10 cellular contexts compared by ENCODE assay signal in the genomic region with DNA sequence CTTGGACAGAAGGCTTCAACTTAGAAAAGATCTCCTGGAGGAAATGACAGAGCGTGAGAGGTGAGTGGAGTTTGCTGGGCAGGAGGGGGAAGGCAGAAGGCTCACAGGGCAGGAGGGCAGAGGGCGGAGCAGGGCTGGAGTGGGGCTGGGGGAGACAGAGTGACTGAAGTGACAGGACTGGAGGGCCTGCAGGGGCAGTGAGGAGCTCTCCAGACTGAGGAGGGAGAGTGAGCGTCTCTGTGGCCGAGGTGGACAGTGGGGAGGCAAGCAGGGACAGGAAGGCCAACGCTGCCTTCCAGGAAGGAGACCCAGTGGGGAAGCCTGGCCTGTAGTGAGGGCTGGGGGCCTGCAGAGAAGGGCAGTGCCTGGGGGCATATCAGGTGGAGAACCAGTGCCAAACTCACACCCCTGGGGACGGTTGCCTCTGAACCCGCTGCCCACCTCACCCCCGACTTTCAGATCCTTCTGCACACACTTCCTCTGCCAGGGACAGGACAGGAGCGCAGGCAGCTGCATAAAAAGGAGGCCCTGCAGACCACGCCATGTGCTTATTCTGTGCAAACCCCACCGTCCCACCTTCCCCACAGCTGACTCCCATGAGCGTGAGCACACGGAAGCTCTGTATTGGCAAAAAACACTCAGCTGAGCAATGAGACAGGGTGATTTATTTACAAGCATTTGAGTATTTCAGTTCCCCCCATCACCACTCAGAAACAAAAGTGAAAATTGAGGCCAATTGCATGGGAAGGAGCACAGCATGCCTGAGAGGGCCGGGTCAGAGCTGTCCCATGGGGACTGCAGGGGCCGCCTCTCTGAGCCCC.
A peak's percentile ranks its signal among the peaks of the same experiment; 100 is the strongest.
DNase-seq lines count a peak whose midpoint lies in the region; ATAC-seq and TF ChIP-seq lines count a peak whose summit lies in the region.
"Had no signal": no experiment of that assay in that cellular context is flagged by ENCODE, and none has a peak within 500 bp of the region (broad histone marks: within the 10 kb centered on the region; RNA-seq: fewer than 3 reads in every experiment).

No MANE protein-coding gene starts in this region.

- H3K4me1 ChIP-seq in lower lobe of right lung (no peaks in the 10 kb centered on the region), mesendoderm (ENCODE audit: control insufficient read depth, low read depth, low read length) (no peaks in the 10 kb centered on the region)

- DNase-seq in GM10266 (ENCODE audit: extremely low spot score) (peak; percentile 65), hippocampal formation (lab: John Stamatoyannopoulos, UW) (no peak), dedifferentiated amniotic fluid mesenchymal stem cell (ENCODE audit: extremely low spot score) (no peak), lower lobe of right lung (no peak), mesendoderm (no peak)
- DNase-seq in activated naive CD8-positive, alpha-beta T cell treated with anti-CD3 and anti-CD28 coated beads, Interleukin-2, amount 10 ng/mL, durations not matched to agents 7 days and 5 days, result no peak
- DNase-seq: SHP77 had no signal

- ATAC-seq in GM19328 (IDR thresholded peaks at IDR 0.05; ENCODE audit: unreplicated experiment) (peak; percentile 83), HG02981 (IDR thresholded peaks at IDR 0.05; ENCODE audit: unreplicated experiment) (peak; percentile 92), lower lobe of right lung (no peak)
- peak; percentile 26 for ATAC-seq in activated naive CD8-positive, alpha-beta T cell treated with anti-CD3 and anti-CD28 coated beads, Interleukin-2, amount 10 ng/mL, durations not matched to agents 7 days and 5 days (ENCODE audit: low read depth)

- peaks cover 4% of the 10 kb centered on the region for H3K9me3 Mint-ChIP-seq in activated naive CD8-positive, alpha-beta T cell treated with anti-CD3 and anti-CD28 coated beads, Interleukin-2, amount 10 ng/mL, durations not matched to agents 7 days and 5 days

- H3K4me3 Mint-ChIP-seq in activated naive CD8-positive, alpha-beta T cell treated with anti-CD3 and anti-CD28 coated beads, Interleukin-2, amount 10 ng/mL, durations not matched to agents 7 days and 5 days, result no peak overlapping the region

- peak overlapping the region; percentile 63 for H3K27ac Mint-ChIP-seq in activated naive CD8-positive, alpha-beta T cell treated with anti-CD3 and anti-CD28 coated beads, Interleukin-2, amount 10 ng/mL, durations not matched to agents 7 days and 5 days

- H3K56ac ChIP-seq in mesendoderm (ENCODE audit: low read length), result no peak overlapping the region

- H3K4me2 ChIP-seq in mesendoderm (ENCODE audit: low read length), result no peak overlapping the region

- H3K79me1 ChIP-seq in mesendoderm (ENCODE audit: low read length), result no peaks in the 10 kb centered on the region

- TF ChIP-seq CTCF in GM10266 (IDR thresholded peaks at IDR 0.05; ENCODE audit: control insufficient read depth, insufficient read depth, low read depth, missing control alignments) (no peak), lower lobe of right lung (IDR thresholded peaks at IDR 0.05) (no peak)

- no peaks in the 10 kb centered on the region for H3K36me3 ChIP-seq in lower lobe of right lung
- H3K36me3 ChIP-seq in mesendoderm (ENCODE audit: control insufficient read depth, insufficient read depth, low read length), result no peaks in the 10 kb centered on the region
- H3K36me3 ChIP-seq: adrenal gland had no signal

- H4K5ac ChIP-seq in mesendoderm (ENCODE audit: low read length), result no peak overlapping the region

- no peak overlapping the region for H2BK15ac ChIP-seq in mesendoderm (replicated peaks; ENCODE audit: low read depth)

- POLR2A ChIA-PET in activated naive CD8-positive, alpha-beta T cell treated with anti-CD3 and anti-CD28 coated beads, Interleukin-2, amount 10 ng/mL, durations not matched to agents 7 days and 5 days (lab: Charles Lee), result no interaction called here

- no peak overlapping the region for H2BK5ac ChIP-seq in mesendoderm (ENCODE audit: low read length)

- no CpG with 5 or more reads among the region's 15 CpGs for WGBS in mesendoderm (ENCODE audit: extremely low coverage, insufficient coverage, low lambda C conversion rate)

- H3K4me1 Mint-ChIP-seq in activated naive CD8-positive, alpha-beta T cell treated with anti-CD3 and anti-CD28 coated beads, Interleukin-2, amount 10 ng/mL, durations not matched to agents 7 days and 5 days, result peaks cover 18% of the 10 kb centered on the region

- H3K36me3 Mint-ChIP-seq in activated naive CD8-positive, alpha-beta T cell treated with anti-CD3 and anti-CD28 coated beads, Interleukin-2, amount 10 ng/mL, durations not matched to agents 7 days and 5 days, result peaks cover 44% of the 10 kb centered on the region

- intact Hi-C loops in lower lobe of right lung (cut with DNase I), result no loop called here

- H3K9ac ChIP-seq in mesendoderm (ENCODE audit: low read length), result no peak overlapping the region

- H3K4me3 ChIP-seq in lower lobe of right lung, result no peak overlapping the region
- H3K4me3 ChIP-seq in mesendoderm (ENCODE audit: low read length), result no peak overlapping the region
- H3K4me3 ChIP-seq: adrenal gland had no signal

- H3K9me3 ChIP-seq in lower lobe of right lung, result no peaks in the 10 kb centered on the region
- H3K9me3 ChIP-seq: adrenal gland had no signal

- no peak overlapping the region for H2BK120ac ChIP-seq in mesendoderm (ENCODE audit: low read depth, low read length)

- no peaks in the 10 kb centered on the region for H3K27me3 Mint-ChIP-seq in activated naive CD8-positive, alpha-beta T cell treated with anti-CD3 and anti-CD28 coated beads, Interleukin-2, amount 10 ng/mL, durations not matched to agents 7 days and 5 days

- no peak overlapping the region for H3K4ac ChIP-seq in mesendoderm (ENCODE audit: low read depth, low read length)

- H3K27me3 ChIP-seq in lower lobe of right lung (ENCODE audit: low read depth), result no peaks in the 10 kb centered on the region
- no peaks in the 10 kb centered on the region for H3K27me3 ChIP-seq in mesendoderm (ENCODE audit: insufficient read depth, low read length, poor library complexity)
- H3K27me3 ChIP-seq: adrenal gland had no signal

- no peaks in the 10 kb centered on the region for H3K79me2 ChIP-seq in mesendoderm (ENCODE audit: control insufficient read depth, insufficient read depth, low read length)

- H2AK5ac ChIP-seq in mesendoderm (ENCODE audit: low read length), result no peak overlapping the region

- H3K23ac ChIP-seq in mesendoderm (ENCODE audit: low read length), result no peak overlapping the region

- H3K27ac ChIP-seq in lower lobe of right lung (no peak overlapping the region), mesendoderm (ENCODE audit: low read depth, low read length) (no peak overlapping the region)

- H3K18ac ChIP-seq in mesendoderm (ENCODE audit: low read length), result no peak overlapping the region

- no peak overlapping the region for H4K8ac ChIP-seq in mesendoderm (ENCODE audit: low read depth, low read length)

Comparison
In these comparisons a context has a peak if more than half of its experiments do, and no peak if none do; other contexts are left out.
1. ATAC-seq: peak in GM19328 (single experiment), HG02981 (single experiment) and activated naive CD8-positive, alpha-beta T cell treated with anti-CD3 and anti-CD28 coated beads, Interleukin-2, amount 10 ng/mL, durations not matched to agents 7 days and 5 days (single experiment); none in lower lobe of right lung (0 of 2).